27 cellular contexts compared by ENCODE assay signal in genomic region chr2:194562329-194562728, GRCh38.
"Had no signal": no experiment of that assay in that cellular context is flagged by ENCODE, and none has a peak within 500 bp of the region (broad histone marks: within the 10 kb centered on the region; RNA-seq: fewer than 3 reads in every experiment).

No MANE protein-coding gene starts in this region.

- H3K4me1 ChIP-seq: colonic mucosa, esophagus squamous epithelium, foreskin keratinocyte, gastrocnemius medialis, heart left ventricle, heart right ventricle had no signal

- ATAC-seq: effector memory CD8-positive, alpha-beta T cell; esophagus mucosa; foreskin keratinocyte; gastrocnemius medialis; gastroesophageal sphincter; heart left ventricle; heart right ventricle had no signal

- DNase-seq: colonic mucosa; cortex of kidney; dermis blood vessel endothelial cell; dorsolateral prefrontal cortex; effector CD4-positive, alpha-beta T cell; effector CD8-positive, alpha-beta T cell; effector memory CD4-positive, alpha-beta T cell; effector memory CD8-positive, alpha-beta T cell; endodermal cell; erythroblast; esophagus squamous epithelium; foreskin fibroblast; foreskin keratinocyte; foreskin melanocyte; gastrocnemius medialis; glutamatergic neuron; head of caudate nucleus; heart left ventricle; heart right ventricle had no signal

- H3K9me3 ChIP-seq: colonic mucosa, esophagus muscularis mucosa, esophagus squamous epithelium, gastrocnemius medialis, gastroesophageal sphincter had no signal

- H3K27ac ChIP-seq: colonic mucosa, coronary artery, dorsolateral prefrontal cortex, epithelial cell of prostate, esophagus muscularis mucosa, esophagus squamous epithelium, foreskin keratinocyte, gastrocnemius medialis, gastroesophageal sphincter, heart left ventricle, heart right ventricle had no signal

- H3K27me3 ChIP-seq: colonic mucosa, dorsolateral prefrontal cortex, esophagus muscularis mucosa, esophagus squamous epithelium, foreskin keratinocyte, gastrocnemius medialis, gastroesophageal sphincter, heart left ventricle, heart right ventricle had no signal

- H3K4me3 ChIP-seq: colonic mucosa, coronary artery, dorsolateral prefrontal cortex, esophagus muscularis mucosa, esophagus squamous epithelium, gastrocnemius medialis, gastroesophageal sphincter, heart left ventricle, heart right ventricle had no signal

- FAIRE-seq: colon, endometrium, endothelial cell of umbilical vein had no signal

- H3K36me3 ChIP-seq: colonic mucosa, esophagus muscularis mucosa, esophagus squamous epithelium, gastrocnemius medialis, gastroesophageal sphincter, heart left ventricle, heart right ventricle had no signal
